ENCODE assay signal across 7 cellular contexts in genomic region chr12:87597114-87597513, GRCh38.
"Had no signal": no experiment of that assay in that cellular context is flagged by ENCODE, and none has a peak within 500 bp of the region (broad histone marks: within the 10 kb centered on the region; RNA-seq: fewer than 3 reads in every experiment).

No MANE protein-coding gene starts in this region.

- H3K9me3 Mint-ChIP-seq: H9 had no signal

- FAIRE-seq: H54, HTR-8/SVneo, K562 had no signal

- H3K4me3 Mint-ChIP-seq: H9 had no signal

- H3K27ac Mint-ChIP-seq: H9 had no signal

- DNase-seq: GOT3, H9, HCEC 1CT, KG1 had no signal

- H3K4me1 Mint-ChIP-seq: H9 had no signal

- H3K4me3 ChIP-seq: K562 had no signal

- ATAC-seq: K562 had no signal
